ENCODE assay signal across 15 cellular contexts in the genomic region with DNA sequence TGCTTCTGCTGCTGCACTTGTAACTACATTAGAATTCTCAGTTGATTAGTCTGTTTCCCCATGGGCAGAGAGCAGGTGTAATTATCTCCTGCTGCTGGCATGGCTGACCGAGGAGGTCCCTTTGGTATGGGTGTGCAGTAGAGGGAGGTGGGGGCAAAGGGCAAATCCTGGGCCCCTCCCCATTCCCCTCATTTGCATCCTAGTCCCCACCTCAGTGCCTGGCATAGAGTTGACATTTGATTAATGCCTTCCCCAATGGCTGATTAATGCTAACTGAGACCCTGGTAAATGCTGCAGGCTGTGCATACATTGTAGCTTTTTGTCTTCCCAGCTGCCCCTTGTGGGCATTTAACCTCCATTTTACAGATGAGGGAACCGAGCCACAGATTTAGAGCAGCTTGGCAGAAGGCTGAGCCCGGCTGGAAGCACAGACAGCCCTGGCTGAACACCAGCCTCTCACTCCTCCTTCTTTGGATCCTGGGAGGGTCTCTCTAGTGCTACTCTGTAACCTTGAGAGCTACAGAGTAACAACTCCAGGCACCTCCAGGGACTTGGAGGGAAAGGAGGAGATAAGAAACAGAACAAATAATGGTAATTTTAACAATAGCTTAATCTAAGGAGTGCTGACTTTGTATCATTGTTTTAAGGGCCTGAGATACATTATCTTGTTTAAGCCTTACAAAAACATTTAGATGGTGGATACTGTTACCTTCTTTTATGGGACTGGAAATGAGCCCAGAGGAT. TPM values are rescaled to one million over a fixed set of nuclear protein-coding genes. Genes with fewer than 3 reads are reported as not detected.
DNase-seq lines count a peak whose midpoint lies in the region; ATAC-seq and TF ChIP-seq lines count a peak whose summit lies in the region.
"Had no signal": no experiment of that assay in that cellular context is flagged by ENCODE, and none has a peak within 500 bp of the region (broad histone marks: within the 10 kb centered on the region; RNA-seq: fewer than 3 reads in every experiment).

No MANE protein-coding gene starts in this region.

- peaks cover 75% of the 10 kb centered on the region for H3K4me1 ChIP-seq in DOHH2 (ENCODE audit: control insufficient read depth, low read length)
- H3K4me1 ChIP-seq in Peyer's patch, result peaks cover 0 to 30% (median 9%) of the 10 kb centered on the region in 4 donors
- H3K4me1 ChIP-seq in mesendoderm (ENCODE audit: control insufficient read depth, low read depth, low read length), result peaks cover 2% of the 10 kb centered on the region

- no peaks in the 10 kb centered on the region for H3K9me2 ChIP-seq in DOHH2 (replicated peaks; ENCODE audit: control insufficient read depth, low read length)

- H3K27me3 Mint-ChIP-seq in activated T-helper 2 cell treated with anti-CD3 and anti-CD28 coated beads, Interferon-gamma antibody, Interleukin-2, Interleukin-4, amounts not matched to agents 10 μg/mL and 5 μg/mL and 100 μg/mL, durations not matched to agents 14 hours and 24 hours and 36 hours (ENCODE audit: low read depth), result peaks cover 29% of the 10 kb centered on the region

- no peak overlapping the region for H2AK5ac ChIP-seq in mesendoderm (ENCODE audit: low read length)

- DNase-seq in Peyer's patch, result peak in 2 of 3 donors; percentile 77 to 82
- peak; percentile 55 for DNase-seq in mesendoderm
- no peak for DNase-seq in amygdala (lab: John Stamatoyannopoulos, UW)
- no peak for DNase-seq in iPS-NIHi11 (ENCODE audit: low spot score)
- no peak for DNase-seq in activated T-helper 2 cell treated with anti-CD3 and anti-CD28 coated beads, Interferon-gamma antibody, Interleukin-2, Interleukin-4, amounts not matched to agents 10 μg/mL and 5 μg/mL and 100 μg/mL, durations not matched to agents 14 hours and 24 hours and 36 hours (ENCODE audit: low spot score)
- DNase-seq: DMS79; NCI-H187; retina; stimulated activated CD4-positive, alpha-beta T cell treated with anti-CD3 and anti-CD28 coated beads, Interleukin-4, amount 100 ng/mL, for 4 hours; stimulated activated naive CD8-positive, alpha-beta T cell treated with anti-CD3 and anti-CD28 coated beads, Interleukin-15, Interleukin-2, amounts not matched to agents 100 U/mL and 50 U/mL, for 24 hours; WERI-Rb-1 had no signal

- H3K9ac ChIP-seq in mesendoderm (ENCODE audit: low read length), result no peak overlapping the region

- H3K79me2 ChIP-seq in DOHH2 (ENCODE audit: control insufficient read depth, low read length) (peaks cover 100% of the 10 kb centered on the region), mesendoderm (ENCODE audit: control insufficient read depth, insufficient read depth, low read length) (no peaks in the 10 kb centered on the region)

- peak overlapping the region; percentile 80 for H3K4me2 ChIP-seq in DOHH2 (ENCODE audit: low read length)
- H3K4me2 ChIP-seq in mesendoderm (ENCODE audit: low read length), result no peak overlapping the region

- no peak overlapping the region for H3K27ac Mint-ChIP-seq in activated T-helper 2 cell treated with anti-CD3 and anti-CD28 coated beads, Interferon-gamma antibody, Interleukin-2, Interleukin-4, amounts not matched to agents 10 μg/mL and 5 μg/mL and 100 μg/mL, durations not matched to agents 14 hours and 24 hours and 36 hours

- H3K36me3 ChIP-seq in DOHH2 (ENCODE audit: control insufficient read depth, low read length), result peaks cover 92% of the 10 kb centered on the region
- peaks cover 0 to 2% (median 0%) of the 10 kb centered on the region in 3 donors for H3K36me3 ChIP-seq in Peyer's patch
- no peaks in the 10 kb centered on the region for H3K36me3 ChIP-seq in mesendoderm (ENCODE audit: control insufficient read depth, insufficient read depth, low read length)
- H3K36me3 ChIP-seq: WERI-Rb-1 had no signal

- intact Hi-C loops in activated T-helper 2 cell treated with anti-CD3 and anti-CD28 coated beads, Interferon-gamma antibody, Interleukin-2, Interleukin-4, amounts not matched to agents 10 μg/mL and 5 μg/mL and 100 μg/mL, durations not matched to agents 14 hours and 24 hours and 36 hours (cut with micrococcal nuclease), result no loop called here

- H3K27ac ChIP-seq in DOHH2 (ENCODE audit: low read depth, low read length), result peak overlapping the region; percentile 85
- peak overlapping the region in 3 of 4 donors; percentile 5 to 67 (median 25) for H3K27ac ChIP-seq in Peyer's patch
- H3K27ac ChIP-seq in mesendoderm (ENCODE audit: low read depth, low read length), result no peak overlapping the region
- H3K27ac ChIP-seq: WERI-Rb-1 had no signal

- H3K4ac ChIP-seq in mesendoderm (ENCODE audit: low read depth, low read length), result no peak overlapping the region

- H3K4me3 ChIP-seq in DOHH2 (ENCODE audit: low read length), result peak overlapping the region; percentile 95
- H3K4me3 ChIP-seq in Peyer's patch, result no peak overlapping the region
- H3K4me3 ChIP-seq in mesendoderm (ENCODE audit: low read length), result no peak overlapping the region

- no peak overlapping the region for H3K23ac ChIP-seq in mesendoderm (ENCODE audit: low read length)

- H3K56ac ChIP-seq in mesendoderm (ENCODE audit: low read length), result no peak overlapping the region

- no peak overlapping the region for H2BK5ac ChIP-seq in mesendoderm (ENCODE audit: low read length)

- H3K27me3 ChIP-seq in DOHH2 (ENCODE audit: control insufficient read depth, low read length) (no peaks in the 10 kb centered on the region), Peyer's patch (peaks cover 0 to 5% of the 10 kb centered on the region in 2 donors), mesendoderm (ENCODE audit: insufficient read depth, low read length, poor library complexity) (peaks cover 9% of the 10 kb centered on the region)

- peaks cover 19% of the 10 kb centered on the region for H4K20me1 ChIP-seq in DOHH2 (ENCODE audit: control insufficient read depth, insufficient read depth, low read depth, low read length)

- H3K9me3 ChIP-seq in DOHH2 (ENCODE audit: control insufficient read depth, insufficient read depth, low read length) (no peaks in the 10 kb centered on the region), Peyer's patch (no peaks in the 10 kb centered on the region)

- no peak overlapping the region for H3K18ac ChIP-seq in mesendoderm (ENCODE audit: low read length)

- peaks cover 10% of the 10 kb centered on the region for H3K4me1 Mint-ChIP-seq in activated T-helper 2 cell treated with anti-CD3 and anti-CD28 coated beads, Interferon-gamma antibody, Interleukin-2, Interleukin-4, amounts not matched to agents 10 μg/mL and 5 μg/mL and 100 μg/mL, durations not matched to agents 14 hours and 24 hours and 36 hours (ENCODE audit: low read depth)

- no peaks in the 10 kb centered on the region for H3K9me3 Mint-ChIP-seq in activated T-helper 2 cell treated with anti-CD3 and anti-CD28 coated beads, Interferon-gamma antibody, Interleukin-2, Interleukin-4, amounts not matched to agents 10 μg/mL and 5 μg/mL and 100 μg/mL, durations not matched to agents 14 hours and 24 hours and 36 hours

- WGBS in mesendoderm (ENCODE audit: extremely low coverage, insufficient coverage, low lambda C conversion rate), result no CpG with 5 or more reads among the region's 3 CpGs

- no peak overlapping the region for H4K8ac ChIP-seq in mesendoderm (ENCODE audit: low read depth, low read length)

- H3K79me1 ChIP-seq in mesendoderm (ENCODE audit: low read length), result no peaks in the 10 kb centered on the region

- no peak overlapping the region for H2BK120ac ChIP-seq in mesendoderm (ENCODE audit: low read depth, low read length)

- H3F3A ChIP-seq in DOHH2 (ENCODE audit: control insufficient read depth, insufficient read depth), result peaks cover 11% of the 10 kb centered on the region

- H3K4me3 Mint-ChIP-seq in activated T-helper 2 cell treated with anti-CD3 and anti-CD28 coated beads, Interferon-gamma antibody, Interleukin-2, Interleukin-4, amounts not matched to agents 10 μg/mL and 5 μg/mL and 100 μg/mL, durations not matched to agents 14 hours and 24 hours and 36 hours (ENCODE audit: low read depth), result no peak overlapping the region

- H3K36me3 Mint-ChIP-seq in activated T-helper 2 cell treated with anti-CD3 and anti-CD28 coated beads, Interferon-gamma antibody, Interleukin-2, Interleukin-4, amounts not matched to agents 10 μg/mL and 5 μg/mL and 100 μg/mL, durations not matched to agents 14 hours and 24 hours and 36 hours (ENCODE audit: low read depth), result no peaks in the 10 kb centered on the region

- H4K5ac ChIP-seq in mesendoderm (ENCODE audit: low read length), result no peak overlapping the region

- peak; percentile 23 for TF ChIP-seq CTCF in DOHH2 (IDR thresholded peaks at IDR 0.05; ENCODE audit: low read depth, low read length, poor library complexity, severe bottlenecking)
- no peak for TF ChIP-seq CTCF in Peyer's patch (IDR thresholded peaks at IDR 0.05)

- ATAC-seq in GM21786 (IDR thresholded peaks at IDR 0.05; ENCODE audit: unreplicated experiment), result peak; percentile 47
- no peak for ATAC-seq in GM21737 (IDR thresholded peaks at IDR 0.05; ENCODE audit: unreplicated experiment)
- ATAC-seq: SK-N-SH treated with all-trans-retinoic acid at 6 μM for 48 hours; stimulated activated naive CD8-positive, alpha-beta T cell treated with anti-CD3 and anti-CD28 coated beads, Interleukin-15, Interleukin-2, amounts not matched to agents 100 U/mL and 50 U/mL, for 24 hours had no signal

- H2BK15ac ChIP-seq in mesendoderm (replicated peaks; ENCODE audit: low read depth), result no peak overlapping the region

- no peak for TF ChIP-seq POLR2A in Peyer's patch (IDR thresholded peaks at IDR 0.05)

RNA-seq across cellular contexts. Expression of gene PLCG2, which starts 5.1 kb away (rescaled TPM):
- total RNA-seq in Peyer's patch, result 100 to 1,000 TPM in 1 of 4 donors, 10 to 100 TPM in 3; 30.5 to 243 (median 56.2) TPM
- polyA plus RNA-seq in mesendoderm (2013, experiment 1 of 2), result 1.6 TPM
- 1.3 TPM for polyA plus RNA-seq in mesendoderm (2013, experiment 2 of 2)
- 7.1 and 9.6 TPM in 2 replicates for total RNA-seq in activated T-helper 2 cell treated with anti-CD3 and anti-CD28 coated beads, Interferon-gamma antibody, Interleukin-2, Interleukin-4, amounts not matched to agents 10 μg/mL and 5 μg/mL and 100 μg/mL, durations not matched to agents 14 hours and 24 hours and 36 hours

Comparison
In these comparisons a context has a peak if more than half of its experiments do, and no peak if none do; other contexts are left out.
1. DNase-seq: peak in Peyer's patch (2 of 3) and mesendoderm (single experiment); none in amygdala (0 of 56), iPS-NIHi11 (single experiment) and activated T-helper 2 cell treated with anti-CD3 and anti-CD28 coated beads, Interferon-gamma antibody, Interleukin-2, Interleukin-4, amounts not matched to agents 10 μg/mL and 5 μg/mL and 100 μg/mL, durations not matched to agents 14 hours and 24 hours and 36 hours (single experiment).